In the genomic region with DNA sequence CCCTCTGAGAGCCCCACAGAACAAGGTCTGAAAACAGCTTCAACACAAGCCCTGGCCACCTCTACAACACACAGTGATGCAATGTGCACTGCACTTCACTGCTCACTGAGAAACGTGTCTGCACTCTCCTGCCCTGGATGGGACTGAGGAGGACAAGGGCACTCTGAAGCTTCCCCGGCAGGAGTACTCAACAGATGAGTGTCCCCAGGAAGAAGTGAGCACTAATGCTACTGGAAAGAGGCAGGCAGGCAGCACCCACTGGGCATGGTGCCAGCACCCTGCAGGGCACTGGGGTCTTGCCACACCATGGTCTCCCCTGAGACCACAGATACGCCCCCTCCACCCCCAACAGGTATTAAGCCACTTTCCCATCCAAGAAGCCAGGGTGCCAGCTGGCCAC, we compare ENCODE assay signal across 12 cellular contexts. TPM values are rescaled to one million over a fixed set of nuclear protein-coding genes. Genes with fewer than 3 reads are reported as not detected.
A peak's percentile ranks its signal among the peaks of the same experiment; 100 is the strongest.
DNase-seq lines count a peak whose midpoint lies in the region; ATAC-seq and TF ChIP-seq lines count a peak whose summit lies in the region.
"Had no signal": no experiment of that assay in that cellular context is flagged by ENCODE, and none has a peak within 500 bp of the region (broad histone marks: within the 10 kb centered on the region; RNA-seq: fewer than 3 reads in every experiment).

No MANE protein-coding gene starts in this region.

- H3K27me3 ChIP-seq in SK-N-SH (ENCODE audit: insufficient read depth) = no peaks in the 10 kb centered on the region
- H3K27me3 ChIP-seq in KMS-11 (ENCODE audit: insufficient read depth, low read depth) = no peaks in the 10 kb centered on the region

- no peak overlapping the region for H3K9ac ChIP-seq in SK-N-SH
- no peak overlapping the region for H3K9ac ChIP-seq in KMS-11

- H3K27ac Mint-ChIP-seq in naive B cell = peak overlapping the region; percentile 74 to 100 (median 100)

- WGBS in SK-N-SH (ENCODE audit: low lambda C conversion rate) = 62% methylated on average over 3 of the region's 3 CpGs

- no peak overlapping the region for H3K4me3 ChIP-seq in SK-N-SH (ENCODE audit: low read depth in 2 of 2, low read length in 1 of 2)
- no peak overlapping the region for H3K4me3 ChIP-seq in KMS-11 (IDR thresholded peaks at IDR 0.05; ENCODE audit: insufficient read depth, low read depth, low read length)
- H3K4me3 ChIP-seq in OCI-LY7 (ENCODE audit: low read depth, low read length, poor library complexity, severe bottlenecking) = peak overlapping the region; percentile 8

- TF ChIP-seq RAD21 in SK-N-SH (IDR thresholded peaks at IDR 0.05; ENCODE audit: low read length) = no peak

- no peak for ATAC-seq in SK-N-SH treated with all-trans-retinoic acid at 6 μM for 48 hours
- no peak for ATAC-seq in naive B cell (ENCODE audit: low read depth in 2 of 2)
- no peak for ATAC-seq in HG02623 (IDR thresholded peaks at IDR 0.05; ENCODE audit: unreplicated experiment)
- ATAC-seq in HG03460 (IDR thresholded peaks at IDR 0.05; ENCODE audit: unreplicated experiment) = no peak

- H3K4me1 ChIP-seq in SK-N-SH (ENCODE audit: control insufficient read depth in 1 of 2, insufficient read depth in 2 of 2, low read depth in 1 of 2, low read length in 1 of 2) (peaks cover 33 to 72% of the 10 kb centered on the region in 2 experiments; a peak in 3 of 4 replicates), KMS-11 (ENCODE audit: low read depth, poor library complexity, severe bottlenecking) (peaks cover 65% of the 10 kb centered on the region), OCI-LY7 (ENCODE audit: insufficient read depth, low read length, poor library complexity, severe bottlenecking) (peaks cover 100% of the 10 kb centered on the region)

- H3K27me3 Mint-ChIP-seq in naive B cell = no peaks in the 10 kb centered on the region

- H3K9me3 ChIP-seq in SK-N-SH (no peaks in the 10 kb centered on the region), OCI-LY7 (ENCODE audit: low read length) (no peaks in the 10 kb centered on the region)

- TF ChIP-seq CTCF in SK-N-SH (IDR thresholded peaks at IDR 0.05) = no peak
- TF ChIP-seq CTCF in KMS-11 (conservative IDR thresholded peaks at IDR 0.05; ENCODE audit: low read depth, low read length) = no peak
- no peak for TF ChIP-seq CTCF in OCI-LY7 (conservative IDR thresholded peaks at IDR 0.05; ENCODE audit: low read length)

- H3K36me3 ChIP-seq in SK-N-SH (replicated peaks in 1 of 2; ENCODE audit: control insufficient read depth in 1 of 2, insufficient read depth in 2 of 2, low read length in 1 of 2) = no peaks in the 10 kb centered on the region
- H3K36me3 ChIP-seq in KMS-11 (ENCODE audit: insufficient read depth) = no peaks in the 10 kb centered on the region
- peaks cover 9% of the 10 kb centered on the region; the same call in 1 of the 2 replicates for H3K36me3 ChIP-seq in OCI-LY7 (ENCODE audit: insufficient read depth, low read length)

- H3K4me1 Mint-ChIP-seq in naive B cell = peaks cover 81 to 96% (median 94%) of the 10 kb centered on the region in 3 donors

- H3K4me3 Mint-ChIP-seq in naive B cell = peak overlapping the region in 5 of 8 donors; percentile 25 to 94 (median 39)

- POLR2A ChIA-PET in SK-N-SH (lab: Yijun Ruan, JAX) (no interaction called here), OCI-LY7 (lab: Charles Lee) (interaction anchor here (0.5 to 1.2 kb wide), 4 partner anchors 10 to 73 kb away, joined by 3 to 4 read pairs (median 4); partner anchors contain the start of gene MED26)

- H3F3A ChIP-seq in SK-N-SH (replicated peaks; ENCODE audit: insufficient read depth) = peaks cover 2% of the 10 kb centered on the region

- H3K27ac ChIP-seq in SK-N-SH (ENCODE audit: low read depth in 2 of 2, low read length in 1 of 2) = no peak overlapping the region; a peak in 1 of 4 replicates
- peak overlapping the region; percentile 95 for H3K27ac ChIP-seq in KMS-11
- peak overlapping the region; percentile 97 for H3K27ac ChIP-seq in OCI-LY7 (ENCODE audit: low read depth, low read length, poor library complexity, severe bottlenecking)

- TF ChIP-seq EP300 in SK-N-SH (IDR thresholded peaks at IDR 0.05; ENCODE audit: borderline replicate concordance in 1 of 2, low read depth in 1 of 2, low read length in 1 of 2) = no peak

- no TSS peak for BruUV-seq in OCI-LY7 (replicated peaks; lab: Mats Ljungman, UMichigan)

- H3K9me3 Mint-ChIP-seq in naive B cell = no peaks in the 10 kb centered on the region

- DNase-seq in SK-N-SH = peak; percentile 49
- DNase-seq in OCI-LY7 (ENCODE audit: low spot score) = peak; percentile 38
- DNase-seq in naive B cell = no peak
- DNase-seq in AG08396 (ENCODE audit: low spot score) = no peak
- DNase-seq: activated CD4-positive, alpha-beta T cell treated with anti-CD3 and anti-CD28 coated beads, Interleukin-2, amount 50 U/mL, for 48 hours; activated naive CD4-positive, alpha-beta T cell treated with anti-CD3 and anti-CD28 coated beads, Interleukin-2, amount 50 U/mL, for 16 hours; cerebellar nuclear complex; kidney glomerular epithelial cell had no signal

- H4K20me1 ChIP-seq in SK-N-SH (ENCODE audit: insufficient read depth) (peaks cover 99% of the 10 kb centered on the region), KMS-11 (ENCODE audit: insufficient read depth) (no peaks in the 10 kb centered on the region), OCI-LY7 (ENCODE audit: insufficient read depth, low read length) (peaks cover 42% of the 10 kb centered on the region)

- no peaks in the 10 kb centered on the region for H3K36me3 Mint-ChIP-seq in naive B cell

- no peak overlapping the region for H3K4me2 ChIP-seq in SK-N-SH
- peak overlapping the region; percentile 95 for H3K4me2 ChIP-seq in KMS-11
- peak overlapping the region; percentile 97 for H3K4me2 ChIP-seq in OCI-LY7 (ENCODE audit: low read length)

- intact Hi-C loops in OCI-LY7 (cut with micrococcal nuclease; ENCODE audit: unreplicated experiment) = loop anchor here (2.0 to 5.0 kb wide), 4 partner anchors 29 to 513 kb away; partner anchors contain the start of genes CHERP and TPM4

- H3K79me2 ChIP-seq in SK-N-SH (ENCODE audit: insufficient read depth) (peaks cover 99% of the 10 kb centered on the region), KMS-11 (ENCODE audit: insufficient read depth, low read depth) (peaks cover 90% of the 10 kb centered on the region), OCI-LY7 (ENCODE audit: insufficient read depth, low read depth, low read length) (peaks cover 92% of the 10 kb centered on the region)

- CTCF ChIA-PET in SK-N-SH (lab: Yijun Ruan, JAX) = interaction anchor here (3.5 kb wide), 1 partner anchor 10 kb away, joined by 12 read pairs; no protein-coding TSS in a partner anchor
- CTCF ChIA-PET in OCI-LY7 (lab: Charles Lee; ENCODE audit: unreplicated experiment) = interaction anchor here (0.6 kb wide), 1 partner anchor 8 kb away, joined by 3 read pairs; no protein-coding TSS in a partner anchor

- H2AFZ ChIP-seq in SK-N-SH (ENCODE audit: low read depth) (no peak overlapping the region), KMS-11 (ENCODE audit: low read depth) (no peak overlapping the region), OCI-LY7 (ENCODE audit: low read length) (no peak overlapping the region)

- no peaks in the 10 kb centered on the region for H3K9me2 ChIP-seq in SK-N-SH
- no peaks in the 10 kb centered on the region for H3K9me2 ChIP-seq in OCI-LY7 (ENCODE audit: insufficient read depth, low read length)

TF ChIP-seq in SK-N-SH, 30 proteins besides CTCF, POLR2A, EP300 and RAD21 (continues in another document):
- no peak for TF ChIP-seq TCF12 (IDR thresholded peaks at IDR 0.05)

TF ChIP-seq in SK-N-SH treated with all-trans-retinoic acid at 6 μM for 48 hours, 23 proteins besides CTCF, POLR2A, EP300 and RAD21 (continues in another document):
- no peak for TF ChIP-seq ARNTL (CRISPR knock-in tag; IDR thresholded peaks at IDR 0.05; ENCODE audit: borderline replicate concordance, low read depth)
- no peak for TF ChIP-seq CSDC2 (CRISPR knock-in tag; IDR thresholded peaks at IDR 0.05)
- TF ChIP-seq ZNF8 (CRISPR knock-in tag; IDR thresholded peaks at IDR 0.05) = no peak
- no peak for TF ChIP-seq ZFP30 (CRISPR knock-in tag; IDR thresholded peaks at IDR 0.05)
- TF ChIP-seq SNAI2 (CRISPR knock-in tag; IDR thresholded peaks at IDR 0.05) = no peak
- no peak for TF ChIP-seq ZNF565 (CRISPR knock-in tag; conservative IDR thresholded peaks at IDR 0.05; ENCODE audit: low read depth)
- TF ChIP-seq, protein P1, sequence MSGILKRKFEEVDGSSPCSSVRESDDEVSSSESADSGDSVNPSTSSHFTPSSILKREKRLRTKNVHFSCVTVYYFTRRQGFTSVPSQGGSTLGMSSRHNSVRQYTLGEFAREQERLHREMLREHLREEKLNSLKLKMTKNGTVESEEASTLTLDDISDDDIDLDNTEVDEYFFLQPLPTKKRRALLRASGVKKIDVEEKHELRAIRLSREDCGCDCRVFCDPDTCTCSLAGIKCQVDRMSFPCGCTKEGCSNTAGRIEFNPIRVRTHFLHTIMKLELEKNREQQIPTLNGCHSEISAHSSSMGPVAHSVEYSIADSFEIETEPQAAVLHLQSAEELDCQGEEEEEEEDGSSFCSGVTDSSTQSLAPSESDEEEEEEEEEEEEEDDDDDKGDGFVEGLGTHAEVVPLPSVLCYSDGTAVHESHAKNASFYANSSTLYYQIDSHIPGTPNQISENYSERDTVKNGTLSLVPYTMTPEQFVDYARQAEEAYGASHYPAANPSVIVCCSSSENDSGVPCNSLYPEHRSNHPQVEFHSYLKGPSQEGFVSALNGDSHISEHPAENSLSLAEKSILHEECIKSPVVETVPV (CRISPR knock-in tag; IDR thresholded peaks at IDR 0.05) = no peak
- no peak for TF ChIP-seq PPARA (CRISPR knock-in tag; IDR thresholded peaks at IDR 0.05; ENCODE audit: borderline replicate concordance)
- no peak for TF ChIP-seq BACH2 (CRISPR knock-in tag; IDR thresholded peaks at IDR 0.05; ENCODE audit: borderline replicate concordance)

RNA-seq across cellular contexts. Expression of gene SLC35E1, which starts 17.7 kb away (rescaled TPM):
- 23.5 and 28.4 TPM in 2 replicates for polyA plus RNA-seq in SK-N-SH (2012; rRNA removed)
- 19.7 and 22.2 TPM in 2 replicates for polyA plus RNA-seq in SK-N-SH (2012; cell fraction: cytosol; rRNA removed)
- polyA plus RNA-seq in SK-N-SH (2012; cell fraction: nucleus; rRNA removed) = 25.7 and 34.0 TPM in 2 replicates
- total RNA-seq in OCI-LY7 (2014; rRNA removed; shearing (Covaris generic)) = 17.3 and 21.1 TPM in 2 replicates
- total RNA-seq in OCI-LY7 (2022) = 37.2 and 41.2 TPM in 2 replicates
- polyA plus RNA-seq in naive B cell (ENCODE audit: low read depth in 6 of 6) = 10 to 100 TPM; 15.4 to 26.2 (median 19.4) TPM

RNA-seq across cellular contexts. Expression of gene MED26, which starts 38.1 kb away (rescaled TPM):
- polyA plus RNA-seq in SK-N-SH (2012; rRNA removed) (3.5 and 3.8 TPM in 2 replicates), naive B cell (ENCODE audit: low read depth in 6 of 6) (10 to 100 TPM in 1 of 6 donors, 1 to 10 TPM in 5; 2.0 to 10.9 (median 5.4) TPM)
- 2.1 and 3.1 TPM in 2 replicates for polyA plus RNA-seq in SK-N-SH (2012; cell fraction: cytosol; rRNA removed)
- polyA plus RNA-seq in SK-N-SH (2012; cell fraction: nucleus; rRNA removed) = 8.0 and 8.6 TPM in 2 replicates
- 17.2 and 19.4 TPM in 2 replicates for total RNA-seq in OCI-LY7 (2014; rRNA removed; shearing (Covaris generic))
- 26.8 and 27.1 TPM in 2 replicates for total RNA-seq in OCI-LY7 (2022)

RNA-seq across cellular contexts. Expression of gene CHERP, which starts 47.7 kb away (rescaled TPM):
- polyA plus RNA-seq in SK-N-SH (2012; rRNA removed) = 7.7 and 16.8 TPM in 2 replicates
- 8.0 and 12.7 TPM in 2 replicates for polyA plus RNA-seq in SK-N-SH (2012; cell fraction: cytosol; rRNA removed)
- polyA plus RNA-seq in SK-N-SH (2012; cell fraction: nucleus; rRNA removed) = 52.6 and 53.5 TPM in 2 replicates
- total RNA-seq in OCI-LY7 (2014; rRNA removed; shearing (Covaris generic)) = 14.6 and 15.6 TPM in 2 replicates
- total RNA-seq in OCI-LY7 (2022) = 87.1 and 87.2 TPM in 2 replicates
- polyA plus RNA-seq in naive B cell (ENCODE audit: low read depth in 6 of 6) = 10 to 100 TPM in 2 of 6 donors, 1 to 10 TPM in 4; 3.2 to 19.5 (median 9.4) TPM

Comparison
In these comparisons a context has a peak if more than half of its experiments do, and no peak if none do; other contexts are left out.
1. DNase-seq: peak in SK-N-SH (single experiment) and OCI-LY7 (single experiment); none in naive B cell (single experiment) and AG08396 (single experiment).
2. H3K27ac ChIP-seq: peak in KMS-11 (single experiment) and OCI-LY7 (single experiment); none in SK-N-SH (0 of 2).